25 cellular contexts compared by ENCODE assay signal in genomic region chr20:45008521-45009049, GRCh38. TPM values are rescaled to one million over a fixed set of nuclear protein-coding genes. Genes with fewer than 3 reads are reported as not detected.
DNase-seq lines count a peak whose midpoint lies in the region; ATAC-seq, FAIRE-seq and TF ChIP-seq lines count a peak whose summit lies in the region.
"Had no signal": no experiment of that assay in that cellular context is flagged by ENCODE, and none has a peak within 500 bp of the region (broad histone marks: within the 10 kb centered on the region; RNA-seq: fewer than 3 reads in every experiment).

No MANE protein-coding gene starts in this region.

- no peak overlapping the region for H4K8ac ChIP-seq in IMR-90 (ENCODE audit: low read depth in 2 of 2, low read length in 2 of 2)

- intact Hi-C loops in IMR-90 (cut with micrococcal nuclease), result no loop called here

- no peak overlapping the region for H3K4me2 ChIP-seq in IMR-90 (ENCODE audit: low read depth, low read length)
- H3K4me2 ChIP-seq in astrocyte (ENCODE audit: low read length), result no peak overlapping the region

- H3K9me3 ChIP-seq in IMR-90 (ENCODE audit: control insufficient read depth, insufficient read depth, low read length) (no peaks in the 10 kb centered on the region), astrocyte (ENCODE audit: insufficient read depth, low read depth, low read length) (no peaks in the 10 kb centered on the region)
- H3K9me3 ChIP-seq: BE2C, gastroesophageal sphincter, Peyer's patch, stomach, tibial nerve had no signal

- ATAC-seq in IMR-90 (ENCODE audit: low read depth), result no peak
- ATAC-seq in GM18873 (IDR thresholded peaks at IDR 0.05; ENCODE audit: low FRiP score, unreplicated experiment), result no peak
- ATAC-seq: gastroesophageal sphincter had no signal

- peaks cover 88% of the 10 kb centered on the region for H3K36me3 Mint-ChIP-seq in activated T-cell treated with anti-CD3 and anti-CD28 coated beads, Interleukin-2, amount 50 U/mL, for 24 hours (ENCODE audit: low read depth)
- peaks cover 10% of the 10 kb centered on the region for H3K36me3 Mint-ChIP-seq in astrocyte (ENCODE audit: low read depth, unreplicated experiment)
- H3K36me3 Mint-ChIP-seq in nephron progenitor cell (ENCODE audit: low read depth), result peaks cover 54% of the 10 kb centered on the region
- peaks cover 11% of the 10 kb centered on the region for H3K36me3 Mint-ChIP-seq in chondrocyte (ENCODE audit: low read depth)

- no peak overlapping the region for H3K56ac ChIP-seq in IMR-90 (ENCODE audit: extremely low read depth, insufficient read depth, low read length)

- no peak overlapping the region for H2BK15ac ChIP-seq in IMR-90 (ENCODE audit: low read depth, low read length)

- H3K27me3 Mint-ChIP-seq in activated T-cell treated with anti-CD3 and anti-CD28 coated beads, Interleukin-2, amount 50 U/mL, for 24 hours, result no peaks in the 10 kb centered on the region
- H3K27me3 Mint-ChIP-seq in astrocyte (ENCODE audit: low read depth, unreplicated experiment) (no peaks in the 10 kb centered on the region), nephron progenitor cell (ENCODE audit: low read depth, poor library complexity) (no peaks in the 10 kb centered on the region), chondrocyte (ENCODE audit: low read depth) (no peaks in the 10 kb centered on the region)

- no peak overlapping the region for H3K4me3 Mint-ChIP-seq in activated T-cell treated with anti-CD3 and anti-CD28 coated beads, Interleukin-2, amount 50 U/mL, for 24 hours
- H3K4me3 Mint-ChIP-seq in astrocyte (ENCODE audit: unreplicated experiment) (no peak overlapping the region), nephron progenitor cell (no peak overlapping the region), chondrocyte (ENCODE audit: unreplicated experiment) (no peak overlapping the region)
- H3K4me3 Mint-ChIP-seq: H9 had no signal

- no peak overlapping the region for H2AK9ac ChIP-seq in IMR-90 (replicated peaks; ENCODE audit: low read depth, low read length, poor library complexity)

- no peak overlapping the region for H3K4me3 ChIP-seq in IMR-90 (ENCODE audit: insufficient read depth, low read depth, low read length)
- no peak overlapping the region for H3K4me3 ChIP-seq in astrocyte (ENCODE audit: insufficient read depth, low read depth, low read length)
- H3K4me3 ChIP-seq: gastroesophageal sphincter, lung, Peyer's patch, stomach, tibial nerve had no signal

- no peaks in the 10 kb centered on the region for H3K9me1 ChIP-seq in IMR-90 (ENCODE audit: insufficient read depth, low read length)

- H3K14ac ChIP-seq in IMR-90 (replicated peaks; ENCODE audit: low read depth, low read length), result no peak overlapping the region

- H4K5ac ChIP-seq in IMR-90 (ENCODE audit: low read depth, low read length), result no peak overlapping the region

- no peak for DNase-seq in activated T-cell treated with anti-CD3 and anti-CD28 coated beads, Interleukin-2, amount 50 U/mL, for 24 hours
- no peak for DNase-seq in activated T-cell treated with anti-CD3 and anti-CD28 coated beads, Interleukin-2, amount 50 U/mL, for 48 hours
- DNase-seq in IMR-90, result peak; percentile 51
- peak; percentile 73 for DNase-seq in astrocyte (ENCODE audit: low read depth)
- DNase-seq in nephron progenitor cell, result no peak
- DNase-seq in D341Med (ENCODE audit: low spot score), result no peak
- DNase-seq in chondrocyte (ENCODE audit: low spot score), result no peak
- DNase-seq: activated CD4-positive, alpha-beta T cell treated with anti-CD3 and anti-CD28 coated beads for 4 hours; activated CD8-positive, alpha-beta memory T cell treated with anti-CD3 and anti-CD28 coated beads, Interleukin-2, amount 50 U/mL, for 4 hours; BE2C; Calu3; cerebellar nuclear complex; erythroblast; H9; NCI-H1436 treated with DMSO at 0.1 percent for 48 hours; NCI-H524 treated with DMSO at 0.1 percent for 48 hours; Peyer's patch; stimulated activated CD4-positive, alpha-beta T cell treated with anti-CD3 and anti-CD28 coated beads, Interleukin-4, amount 100 ng/mL, for 24 hours; stomach had no signal

- H3K79me1 ChIP-seq in IMR-90 (ENCODE audit: low read depth in 1 of 2, low read length in 2 of 2), result peaks cover 3 to 9% of the 10 kb centered on the region in 2 experiments; a peak in 3 of 4 replicates

- H4K20me1 ChIP-seq in IMR-90 (ENCODE audit: insufficient read depth, low read length), result no peaks in the 10 kb centered on the region
- peaks cover 13% of the 10 kb centered on the region for H4K20me1 ChIP-seq in astrocyte (ENCODE audit: insufficient read depth, low read length)

- no TSS peak for BruUV-seq in IMR-90 (replicated peaks; lab: Mats Ljungman, UMichigan)

- peak overlapping the region; percentile 81 for H3K27ac Mint-ChIP-seq in activated T-cell treated with anti-CD3 and anti-CD28 coated beads, Interleukin-2, amount 50 U/mL, for 24 hours
- H3K27ac Mint-ChIP-seq in astrocyte (ENCODE audit: unreplicated experiment), result no peak overlapping the region
- peak overlapping the region; percentile 57 for H3K27ac Mint-ChIP-seq in nephron progenitor cell
- H3K27ac Mint-ChIP-seq in chondrocyte (ENCODE audit: unreplicated experiment), result no peak overlapping the region

- H3K4ac ChIP-seq in IMR-90 (ENCODE audit: low read depth, low read length), result no peak overlapping the region

- no peak for TF ChIP-seq RAD21 in IMR-90 (IDR thresholded peaks at IDR 0.05; ENCODE audit: low read length)

- H3K23ac ChIP-seq in IMR-90 (ENCODE audit: low read depth, low read length), result no peak overlapping the region

- H3K27me3 ChIP-seq in IMR-90 (ENCODE audit: control insufficient read depth, insufficient read depth, low read length) (no peaks in the 10 kb centered on the region), astrocyte (ENCODE audit: insufficient read depth, low read length) (no peaks in the 10 kb centered on the region)
- H3K27me3 ChIP-seq: BE2C, gastroesophageal sphincter, Peyer's patch, stomach, tibial nerve had no signal

- no peaks in the 10 kb centered on the region for H3K79me2 ChIP-seq in astrocyte (ENCODE audit: insufficient read depth, low read length)

- peaks cover 4% of the 10 kb centered on the region for H3K4me1 ChIP-seq in IMR-90 (ENCODE audit: control insufficient read depth, insufficient read depth, low read length)
- H3K4me1 ChIP-seq in astrocyte (ENCODE audit: insufficient read depth, low read length), result peaks cover 14% of the 10 kb centered on the region
- H3K4me1 ChIP-seq: BE2C, Peyer's patch had no signal

- in situ Hi-C loops in IMR-90 (cut with MboI; ENCODE audit: low sequenced_read_pairs), result no loop called here

- TF ChIP-seq CTCF in IMR-90 (conservative IDR thresholded peaks at IDR 0.05; ENCODE audit: low read depth, low read length), result no peak
- TF ChIP-seq CTCF in astrocyte (IDR thresholded peaks at IDR 0.05; ENCODE audit: insufficient read depth, low read depth, low read length), result no peak
- TF ChIP-seq CTCF in nephron progenitor cell (IDR thresholded peaks at IDR 0.05), result no peak
- TF ChIP-seq CTCF in chondrocyte (IDR thresholded peaks at IDR 0.05), result no peak

- POLR2A ChIA-PET in IMR-90 (lab: Charles Lee; ENCODE audit: unreplicated experiment), result no interaction called here

- H2AFZ ChIP-seq in IMR-90 (replicated peaks; ENCODE audit: low read length, poor library complexity) (no peak overlapping the region), astrocyte (ENCODE audit: low read depth, low read length) (no peak overlapping the region)

- no peak overlapping the region for H2AK5ac ChIP-seq in IMR-90 (ENCODE audit: low read depth, low read length)

- no peaks in the 10 kb centered on the region for H3K9me3 Mint-ChIP-seq in activated T-cell treated with anti-CD3 and anti-CD28 coated beads, Interleukin-2, amount 50 U/mL, for 24 hours
- no peaks in the 10 kb centered on the region for H3K9me3 Mint-ChIP-seq in astrocyte (ENCODE audit: unreplicated experiment)
- H3K9me3 Mint-ChIP-seq in nephron progenitor cell, result no peaks in the 10 kb centered on the region
- H3K9me3 Mint-ChIP-seq in chondrocyte (ENCODE audit: low read depth), result no peaks in the 10 kb centered on the region
- H3K9me3 Mint-ChIP-seq: H9 had no signal

- no peak overlapping the region for H3K18ac ChIP-seq in IMR-90 (ENCODE audit: low read depth, low read length)

- H4K91ac ChIP-seq in IMR-90 (ENCODE audit: insufficient read depth, low read depth, low read length), result no peak overlapping the region

- CTCF ChIA-PET in IMR-90 (lab: Yijun Ruan, JAX), result no interaction called here

- H2BK120ac ChIP-seq in IMR-90 (ENCODE audit: low read depth, low read length), result no peak overlapping the region

- dilution Hi-C loops in IMR-90 (cut with HindIII; ENCODE audit: low sequenced_read_pairs, unreplicated experiment), result no loop called here

- H3K9ac ChIP-seq in IMR-90 (ENCODE audit: low read depth, low read length) (no peak overlapping the region), astrocyte (ENCODE audit: low read length) (no peak overlapping the region)

- peaks cover 55% of the 10 kb centered on the region for H3K4me1 Mint-ChIP-seq in activated T-cell treated with anti-CD3 and anti-CD28 coated beads, Interleukin-2, amount 50 U/mL, for 24 hours (ENCODE audit: low read depth)
- H3K4me1 Mint-ChIP-seq in astrocyte (ENCODE audit: low read depth, unreplicated experiment), result peaks cover 11% of the 10 kb centered on the region
- H3K4me1 Mint-ChIP-seq in nephron progenitor cell, result no peaks in the 10 kb centered on the region
- H3K4me1 Mint-ChIP-seq in chondrocyte (ENCODE audit: low read depth), result peaks cover 29% of the 10 kb centered on the region

- no peak overlapping the region for H2BK5ac ChIP-seq in IMR-90 (ENCODE audit: low read depth, low read length, poor library complexity, severe bottlenecking)

- H3K36me3 ChIP-seq in IMR-90 (ENCODE audit: control insufficient read depth, insufficient read depth, low read length), result peaks cover 5% of the 10 kb centered on the region; the same call in 1 of the 2 replicates
- no peaks in the 10 kb centered on the region for H3K36me3 ChIP-seq in astrocyte (ENCODE audit: insufficient read depth, low read length)

- no peak for FAIRE-seq in astrocyte (lab: Jason Lieb, UNC)
- FAIRE-seq: A204.1, keratinocyte had no signal

- no peak overlapping the region for H2BK20ac ChIP-seq in IMR-90 (ENCODE audit: low read depth, low read length)

- no peak overlapping the region for H3K27ac ChIP-seq in IMR-90 (ENCODE audit: insufficient read depth, low read length)
- H3K27ac ChIP-seq in astrocyte (ENCODE audit: low read depth, low read length), result no peak overlapping the region
- H3K27ac ChIP-seq: gastroesophageal sphincter, Peyer's patch, stomach, tibial nerve had no signal

- no peak for TF ChIP-seq POLR2A in IMR-90 (IDR thresholded peaks at IDR 0.05; ENCODE audit: low read depth, low read length)

RNA-seq across cellular contexts. Expression of gene STK4, which starts 42.3 kb away (rescaled TPM):
- total RNA-seq in IMR-90 (2012; rRNA removed), result 22.2 and 30.0 TPM in 2 replicates
- 8.3 and 10.2 TPM in 2 replicates for polyA plus RNA-seq in IMR-90 (2012; rRNA removed)
- 2.1 and 3.0 TPM in 2 replicates for polyA plus RNA-seq in IMR-90 (2012; cell fraction: cytosol; rRNA removed)
- polyA plus RNA-seq in IMR-90 (2012; cell fraction: nucleus; rRNA removed; ENCODE audit: low replicate concordance), result 3.0 and 14.5 TPM in 2 replicates
- total RNA-seq in astrocyte, result 32.9 and 41.4 TPM in 2 replicates
- 21.7 to 24.2 TPM (median 23.4 TPM) in 3 replicates for total RNA-seq in chondrocyte

RNA-seq across cellular contexts. Expression of gene TOMM34, which starts 48.4 kb away (rescaled TPM):
- total RNA-seq in IMR-90 (2012; rRNA removed) (82.8 and 97.5 TPM in 2 replicates), astrocyte (36.9 and 45.8 TPM in 2 replicates), chondrocyte (16.2 to 18.8 TPM (median 16.4 TPM) in 3 replicates)
- 98.2 and 101 TPM in 2 replicates for polyA plus RNA-seq in IMR-90 (2012; rRNA removed)
- 52.7 and 67.7 TPM in 2 replicates for polyA plus RNA-seq in IMR-90 (2012; cell fraction: cytosol; rRNA removed)
- 29.9 and 31.3 TPM in 2 replicates for polyA plus RNA-seq in IMR-90 (2012; cell fraction: nucleus; rRNA removed; ENCODE audit: low replicate concordance)

Comparison
In these comparisons a context has a peak if more than half of its experiments do, and no peak if none do; other contexts are left out.
1. DNase-seq: peak in IMR-90 (single experiment) and astrocyte (single experiment); none in activated T-cell treated with anti-CD3 and anti-CD28 coated beads, Interleukin-2, amount 50 U/mL, for 24 hours (single experiment), activated T-cell treated with anti-CD3 and anti-CD28 coated beads, Interleukin-2, amount 50 U/mL, for 48 hours (0 of 2), nephron progenitor cell (single experiment), D341Med (single experiment) and chondrocyte (single experiment).
2. H3K27ac Mint-ChIP-seq: peak in activated T-cell treated with anti-CD3 and anti-CD28 coated beads, Interleukin-2, amount 50 U/mL, for 24 hours (single experiment) and nephron progenitor cell (single experiment); none in astrocyte (single experiment) and chondrocyte (single experiment).